In the genomic region with DNA sequence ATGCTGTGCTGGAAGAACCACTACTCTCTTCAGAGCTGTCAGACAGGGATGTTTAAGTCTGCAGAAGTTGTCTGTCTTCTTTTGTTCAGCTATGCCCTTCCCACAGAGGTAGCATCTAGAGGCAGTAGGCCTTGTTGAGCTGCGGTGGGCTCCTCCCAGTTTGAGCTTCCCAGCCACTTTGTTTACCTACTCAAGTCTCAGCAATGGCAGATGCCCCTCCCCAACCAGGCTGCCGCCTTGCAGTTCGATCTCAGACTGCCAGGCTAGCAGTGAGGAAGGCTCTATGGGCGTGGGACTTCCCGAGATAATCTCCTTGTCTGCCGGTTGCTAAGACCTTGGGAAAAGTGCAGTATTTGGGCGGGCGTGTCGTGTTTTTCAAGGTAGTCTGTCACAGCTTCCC, we compare ENCODE assay signal across 24 cellular contexts.
"Had no signal": no experiment of that assay in that cellular context is flagged by ENCODE, and none has a peak within 500 bp of the region (broad histone marks: within the 10 kb centered on the region; RNA-seq: fewer than 3 reads in every experiment).

No MANE protein-coding gene starts in this region.

- H3K4me1 ChIP-seq: SJSA1 had no signal

- H3K9me3 ChIP-seq: MG63, SJSA1 had no signal

- ATAC-seq: HepG2 had no signal

- H3K27me3 ChIP-seq: SJSA1 had no signal

- H3K27ac ChIP-seq: SJSA1, SK-N-MC had no signal

- DNase-seq: IMR-90, Karpas-422, KG1, MG63, NCI-H1092, NCI-H1105 treated with DMSO at 0.1 percent for 48 hours, NCI-H1417 treated with DMSO at 0.1 percent for 48 hours, NCI-H146, NCI-H1694 treated with DMSO at 0.1 percent for 48 hours, NCI-H1930, NCI-H2081 treated with DMSO at 0.1 percent for 48 hours, NCI-H2171, NCI-H226, NCI-H446, NCI-H510A, NCI-H524 treated with DMSO at 0.1 percent for 48 hours, NCI-H69, NCI-H774, Right ventricle myocardium superior, RPMI8226, SIG-M5 had no signal

- H3K36me3 ChIP-seq: MG63, SJSA1 had no signal

- H3K4me3 ChIP-seq: MG63, SJSA1, SK-N-MC had no signal
